10 cellular contexts compared by ENCODE assay signal in the genomic region with DNA sequence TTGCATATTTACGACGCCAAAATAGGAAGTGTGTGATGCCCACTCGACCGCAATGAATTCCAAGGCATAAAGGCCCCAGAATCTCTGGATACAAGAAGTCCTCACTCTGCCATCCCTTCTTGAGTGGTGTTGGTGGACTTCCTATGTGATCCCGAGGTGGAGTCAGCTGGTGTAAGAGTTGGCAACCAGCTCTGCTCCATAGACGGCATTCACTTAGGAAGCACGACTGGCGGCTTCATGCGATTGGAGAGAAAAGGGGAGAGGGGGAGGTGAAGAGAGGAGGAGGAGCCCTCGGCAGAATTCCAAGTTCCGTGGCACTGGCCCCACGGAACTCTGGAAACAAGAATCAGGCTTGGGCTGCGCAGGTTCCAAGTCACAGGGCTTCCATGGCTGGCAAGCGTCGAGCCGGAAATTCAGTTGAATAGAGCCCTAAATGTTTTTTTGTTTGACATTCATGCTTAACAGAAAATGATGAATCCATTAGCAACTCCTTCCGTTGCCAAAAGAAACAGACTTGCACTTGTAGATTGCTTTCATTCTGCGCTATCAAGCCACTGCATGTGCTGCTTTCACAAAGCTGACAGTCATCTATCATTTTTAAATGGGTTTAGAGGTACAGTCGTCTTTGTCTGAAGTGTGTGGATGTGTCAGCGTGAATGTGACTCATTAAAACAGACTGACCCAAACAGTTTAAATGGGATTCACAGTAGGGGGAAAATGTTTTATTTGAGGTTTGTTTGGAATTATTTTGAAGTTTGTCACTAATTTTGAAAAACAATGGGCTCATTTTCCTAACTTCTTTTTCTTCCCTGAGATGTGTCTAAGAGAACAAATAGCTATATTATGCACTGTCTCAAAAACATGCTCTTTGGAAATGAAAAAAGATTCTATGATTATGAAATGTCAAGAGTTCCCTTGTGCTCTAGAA.
DNase-seq lines count a peak whose midpoint lies in the region; FAIRE-seq and TF ChIP-seq lines count a peak whose summit lies in the region.
"Had no signal": no experiment of that assay in that cellular context is flagged by ENCODE, and none has a peak within 500 bp of the region (broad histone marks: within the 10 kb centered on the region; RNA-seq: fewer than 3 reads in every experiment).

No MANE protein-coding gene starts in this region.

- no peaks in the 10 kb centered on the region for H3K36me3 Mint-ChIP-seq in neural progenitor cell

- no peak overlapping the region for H3K4me3 ChIP-seq in neural progenitor cell
- H3K4me3 ChIP-seq in hepatocyte = no peak overlapping the region

- no peak for TF ChIP-seq POLR2A in H54 (IDR thresholded peaks at IDR 0.05; ENCODE audit: low read depth, low read length)

- no peaks in the 10 kb centered on the region for H4K20me1 ChIP-seq in neural progenitor cell (ENCODE audit: low read depth)
- no peaks in the 10 kb centered on the region for H4K20me1 ChIP-seq in hepatocyte (ENCODE audit: insufficient read depth, poor library complexity, severe bottlenecking)

- no peak overlapping the region for H3K4me3 Mint-ChIP-seq in neural progenitor cell

- H3K36me3 ChIP-seq in neural progenitor cell = no peaks in the 10 kb centered on the region
- H3K36me3 ChIP-seq in hepatocyte (replicated peaks; ENCODE audit: insufficient read depth, low read depth) = no peaks in the 10 kb centered on the region

- WGBS in hepatocyte (ENCODE audit: low lambda C conversion rate, missing lambda C conversion rate) = 88% methylated on average over 20 of the region's 20 CpGs

- H3K4me2 ChIP-seq in neural progenitor cell = no peak overlapping the region
- no peak overlapping the region for H3K4me2 ChIP-seq in hepatocyte

- no peak overlapping the region for H3K9ac ChIP-seq in neural progenitor cell

- H3K4me1 Mint-ChIP-seq in neural progenitor cell = peaks cover 8% of the 10 kb centered on the region

- no peaks in the 10 kb centered on the region for H3K9me2 ChIP-seq in hepatocyte (replicated peaks; ENCODE audit: insufficient read depth)

- H2AFZ ChIP-seq in neural progenitor cell (replicated peaks) = peak overlapping the region; percentile 17
- no peak overlapping the region for H2AFZ ChIP-seq in hepatocyte

- no peaks in the 10 kb centered on the region for H3F3A ChIP-seq in neural progenitor cell (ENCODE audit: low read depth)

- H3K27me3 ChIP-seq in neural progenitor cell (no peaks in the 10 kb centered on the region), hepatocyte (no peaks in the 10 kb centered on the region)

- H3K27ac Mint-ChIP-seq in neural progenitor cell = no peak overlapping the region

- H3K27ac ChIP-seq in neural progenitor cell = no peak overlapping the region
- H3K27ac ChIP-seq in hepatocyte = no peak overlapping the region

- peaks cover 5% of the 10 kb centered on the region for H3K4me1 ChIP-seq in neural progenitor cell
- no peaks in the 10 kb centered on the region for H3K4me1 ChIP-seq in hepatocyte (ENCODE audit: insufficient read depth)

- no peak for TF ChIP-seq CTCF in neural progenitor cell (IDR thresholded peaks at IDR 0.05)
- TF ChIP-seq CTCF in hepatocyte (IDR thresholded peaks at IDR 0.05; ENCODE audit: poor library complexity) = no peak

- no peaks in the 10 kb centered on the region for H3K9me3 Mint-ChIP-seq in neural progenitor cell

- FAIRE-seq in H54 (lab: Jason Lieb, UNC) (peak; percentile 99), HTR-8/SVneo (lab: Jason Lieb, UNC) (no peak)
- FAIRE-seq: colon had no signal

- DNase-seq in H54 (ENCODE audit: insufficient read length, low spot score) (peak; percentile 30), NCI-H446 (lab: John Stamatoyannopoulos, UW) (peak; percentile 84 to 96), cerebellar cortex (ENCODE audit: low spot score) (peak; percentile 24), neural progenitor cell (ENCODE audit: low spot score) (no peak), ureter (ENCODE audit: low spot score) (no peak), HTR-8/SVneo (ENCODE audit: insufficient read length, low spot score) (no peak), hepatocyte (ENCODE audit: low spot score) (no peak), SIG-M5 treated with dmso at 0.1 percent for 504 hours (lab: John Stamatoyannopoulos, UW; ENCODE audit: unreplicated experiment) (no peak)
- DNase-seq: IMR-90 had no signal

- no peaks in the 10 kb centered on the region for H3K9me3 ChIP-seq in neural progenitor cell (ENCODE audit: low read depth)
- H3K9me3 ChIP-seq in hepatocyte (ENCODE audit: low read depth) = no peaks in the 10 kb centered on the region

- H3K79me2 ChIP-seq in neural progenitor cell (ENCODE audit: low read depth) = no peaks in the 10 kb centered on the region
- no peaks in the 10 kb centered on the region for H3K79me2 ChIP-seq in hepatocyte

- H3K27me3 Mint-ChIP-seq in neural progenitor cell (ENCODE audit: insufficient read depth, low read depth) = peaks cover 4% of the 10 kb centered on the region

Comparison
In these comparisons a context has a peak if more than half of its experiments do, and no peak if none do; other contexts are left out.
1. DNase-seq: peak in H54 (single experiment), NCI-H446 (2 of 2) and cerebellar cortex (single experiment); none in neural progenitor cell (single experiment), ureter (single experiment), HTR-8/SVneo (single experiment), hepatocyte (single experiment) and SIG-M5 treated with dmso at 0.1 percent for 504 hours (single experiment).